8 cellular contexts compared by ENCODE assay signal in the genomic region with DNA sequence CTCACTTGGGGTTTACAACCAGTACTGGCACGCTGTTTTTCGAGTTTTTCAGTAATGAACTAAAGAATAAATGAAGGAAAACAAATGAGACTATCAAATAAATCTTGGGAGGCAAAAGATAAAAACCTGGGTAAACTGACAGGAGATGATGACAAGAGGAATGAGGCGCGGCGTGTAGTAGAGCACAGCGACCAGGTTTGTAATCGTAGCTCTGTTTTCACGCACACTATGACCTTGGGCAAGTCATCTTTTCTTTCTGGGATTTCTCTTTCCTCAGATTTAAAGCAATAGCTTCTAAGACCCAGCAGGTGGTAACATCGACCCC. TPM values are rescaled to one million over a fixed set of nuclear protein-coding genes. Genes with fewer than 3 reads are reported as not detected.
DNase-seq lines count a peak whose midpoint lies in the region; ATAC-seq and TF ChIP-seq lines count a peak whose summit lies in the region.

No MANE protein-coding gene starts in this region.

- peaks cover 11% of the 10 kb centered on the region for H3K4me1 Mint-ChIP-seq in HFFc6 (ENCODE audit: low read depth)
- peaks cover 9% of the 10 kb centered on the region for H3K4me1 Mint-ChIP-seq in activated T-helper 17 cell treated with anti-CD3 and anti-CD28 coated beads, Interleukin-2, amount 50 U/mL, for 72 hours

- H3K27ac ChIP-seq in iPS-18a (ENCODE audit: low read length) (peak overlapping the region; percentile 42), spleen (peak overlapping the region; percentile 76 to 93 (median 90))

- 0% methylated on average over 9 of the region's 9 CpGs for WGBS in spleen, 5 donors

- H3K27ac Mint-ChIP-seq in HFFc6, result peak overlapping the region; percentile 96
- peak overlapping the region; percentile 98 for H3K27ac Mint-ChIP-seq in activated T-helper 17 cell treated with anti-CD3 and anti-CD28 coated beads, Interleukin-2, amount 50 U/mL, for 72 hours

- H3K27me3 ChIP-seq in iPS-18a (ENCODE audit: control insufficient read depth, insufficient read depth, low read length), result no peaks in the 10 kb centered on the region
- no peaks in the 10 kb centered on the region for H3K27me3 ChIP-seq in spleen (replicated peaks in 1 of 7)

- intact Hi-C loops in spleen (cut with DNase I; ENCODE audit: low total_unique reads), result no loop called here

- peak overlapping the region; percentile 85 for H3K9ac ChIP-seq in iPS-18a (ENCODE audit: low read length)

- peaks cover 2% of the 10 kb centered on the region for H3K36me3 ChIP-seq in iPS-18a (ENCODE audit: control insufficient read depth, low read depth, low read length)
- H3K36me3 ChIP-seq in spleen, result peaks cover 0 to 15% (median 9%) of the 10 kb centered on the region in 6 donors

- no peaks in the 10 kb centered on the region for H3K36me3 Mint-ChIP-seq in HFFc6 (ENCODE audit: low read depth)
- H3K36me3 Mint-ChIP-seq in activated T-helper 17 cell treated with anti-CD3 and anti-CD28 coated beads, Interleukin-2, amount 50 U/mL, for 72 hours (ENCODE audit: low read depth), result peaks cover 36% of the 10 kb centered on the region

- TF ChIP-seq POLR2A in spleen (IDR thresholded peaks at IDR 0.05), result no peak

- H3K9me3 Mint-ChIP-seq in HFFc6, result no peaks in the 10 kb centered on the region
- no peaks in the 10 kb centered on the region for H3K9me3 Mint-ChIP-seq in activated T-helper 17 cell treated with anti-CD3 and anti-CD28 coated beads, Interleukin-2, amount 50 U/mL, for 72 hours

- no peak for TF ChIP-seq CTCF in HFFc6 (IDR thresholded peaks at IDR 0.05)
- peak in 1 of 11 experiments; percentile 11 for TF ChIP-seq CTCF in spleen (IDR thresholded peaks at IDR 0.05 in 8 of 11, conservative IDR thresholded peaks at IDR 0.05 in 3 of 11)

- H3K9me3 ChIP-seq in iPS-18a (ENCODE audit: control insufficient read depth, low read depth, low read length), result no peaks in the 10 kb centered on the region
- no peaks in the 10 kb centered on the region for H3K9me3 ChIP-seq in spleen

- no peak for ATAC-seq in activated T-helper 17 cell treated with anti-CD3 and anti-CD28 coated beads, Interleukin-2, amount 50 U/mL, for 72 hours (replicated peaks)
- ATAC-seq in HG03439 (IDR thresholded peaks at IDR 0.05; ENCODE audit: unreplicated experiment) (no peak), GM21723 (IDR thresholded peaks at IDR 0.05; ENCODE audit: unreplicated experiment) (no peak)

- DNase-seq in HFFc6 (no peak), spleen (no peak), NCI-H526 (lab: John Stamatoyannopoulos, UW) (no peak)
- DNase-seq in activated CD4-positive, alpha-beta T cell treated with anti-CD3 and anti-CD28 coated beads, Interleukin-2, amount 50 U/mL, for 4 hours, result no peak

- H3K4me3 Mint-ChIP-seq in HFFc6, result peak overlapping the region; percentile 100
- no peak overlapping the region for H3K4me3 Mint-ChIP-seq in activated T-helper 17 cell treated with anti-CD3 and anti-CD28 coated beads, Interleukin-2, amount 50 U/mL, for 72 hours

- peaks cover 1% of the 10 kb centered on the region; the same call in 1 of the 2 replicates for H3K27me3 Mint-ChIP-seq in HFFc6 (ENCODE audit: insufficient read depth)
- H3K27me3 Mint-ChIP-seq in activated T-helper 17 cell treated with anti-CD3 and anti-CD28 coated beads, Interleukin-2, amount 50 U/mL, for 72 hours, result no peaks in the 10 kb centered on the region

- H3K4me3 ChIP-seq in iPS-18a (ENCODE audit: low read length), result peak overlapping the region; percentile 92
- H3K4me3 ChIP-seq in spleen, result peak overlapping the region; percentile 64 to 92 (median 77)

- H3K4me1 ChIP-seq in iPS-18a (ENCODE audit: control insufficient read depth, low read depth, low read length) (no peaks in the 10 kb centered on the region), spleen (peaks cover 0 to 26% (median 7%) of the 10 kb centered on the region in 6 donors)

RNA-seq across cellular contexts. Expression of a gene that starts 0.4 kb away (rescaled TPM):
- total RNA-seq in HFFc6 (2021; fragmentation: NEBNext Ultra II Directional; extraction: Animal tissue kit (Norgen Biotek cat#: 25700)), result 10 to 100 TPM; 13.9 to 16.5 (median 15.5) TPM
- total RNA-seq in activated T-helper 17 cell treated with anti-CD3 and anti-CD28 coated beads, Interleukin-2, amount 50 U/mL, for 72 hours, result 10 to 100 TPM; 39.8 to 41.8 TPM
- 10 to 100 TPM; 16.8 to 32.2 (median 25.1) TPM for total RNA-seq in spleen
- polyA plus RNA-seq in spleen, result 10 to 100 TPM; 31.0 to 33.2 (median 32.5) TPM

RNA-seq across cellular contexts. Expression of a gene that starts 18.8 kb away (rescaled TPM):
- 10 to 100 TPM; 10.7 to 13.7 (median 12.1) TPM for total RNA-seq in HFFc6 (2021; fragmentation: NEBNext Ultra II Directional; extraction: Animal tissue kit (Norgen Biotek cat#: 25700))
- 10 to 100 TPM; 12.9 to 21.4 TPM for total RNA-seq in activated T-helper 17 cell treated with anti-CD3 and anti-CD28 coated beads, Interleukin-2, amount 50 U/mL, for 72 hours
- total RNA-seq in spleen, result 1 to 10 TPM; 2.9 to 6.2 (median 4.4) TPM
- polyA plus RNA-seq in spleen, result 1 to 10 TPM in 2 of 3 donors, under 1 TPM in 1; 0.96 to 1.6 (median 1.2) TPM
